Comparison of ENCODE assay signal across 11 cellular contexts in the genomic region with DNA sequence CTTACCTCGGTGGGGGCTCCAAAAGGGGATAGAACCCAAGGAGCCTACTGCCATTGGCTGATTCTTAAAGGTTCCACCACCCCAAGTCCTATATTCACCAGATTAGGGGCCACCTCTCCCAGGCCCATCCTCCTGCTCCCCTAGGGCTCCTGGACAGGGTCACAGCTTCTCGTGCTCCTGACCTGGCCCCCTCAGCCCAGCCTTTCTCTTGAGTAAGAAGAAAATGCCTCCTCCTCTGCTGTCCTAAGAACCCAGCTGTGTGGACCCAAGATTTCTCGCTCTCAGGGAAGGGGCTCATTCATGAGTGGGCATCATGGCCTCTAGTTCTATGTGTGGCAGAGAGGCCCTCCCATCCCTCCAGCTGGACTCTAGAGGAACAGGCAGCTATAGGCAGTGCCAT. TPM values are rescaled to one million over a fixed set of nuclear protein-coding genes. Genes with fewer than 3 reads are reported as not detected.
"Had no signal": no experiment of that assay in that cellular context is flagged by ENCODE, and none has a peak within 500 bp of the region (broad histone marks: within the 10 kb centered on the region; RNA-seq: fewer than 3 reads in every experiment).

No MANE protein-coding gene starts in this region.

- DNase-seq: dorsolateral prefrontal cortex, esophagus squamous epithelium, foreskin fibroblast, foreskin melanocyte, gastrocnemius medialis, glutamatergic neuron, hippocampal formation, mesenchymal stem cell, naive B cell had no signal

- H3K36me3 Mint-ChIP-seq: mesothelial cell of epicardium had no signal

- ATAC-seq: gastrocnemius medialis had no signal

- H3K27ac Mint-ChIP-seq: mesothelial cell of epicardium had no signal

- H3K4me3 Mint-ChIP-seq: mesothelial cell of epicardium had no signal

- H3K27me3 Mint-ChIP-seq: naive B cell had no signal

RNA-seq across cellular contexts. Expression of a gene that starts 18.9 kb away (rescaled TPM):
- total RNA-seq: endothelial cell of umbilical vein had no signal
